Comparison of ENCODE assay signal across 11 cellular contexts in genomic region chr4:21507439-21507838, GRCh38.
DNase-seq lines count a peak whose midpoint lies in the region; ATAC-seq, FAIRE-seq and TF ChIP-seq lines count a peak whose summit lies in the region.
"Had no signal": no experiment of that assay in that cellular context is flagged by ENCODE, and none has a peak within 500 bp of the region (broad histone marks: within the 10 kb centered on the region; RNA-seq: fewer than 3 reads in every experiment).

No MANE protein-coding gene starts in this region.

- RAD21 ChIA-PET in HCT116 (lab: Charles Lee; ENCODE audit: low non-redundant PET in 1 of 2, low total read pairs in 2 of 2, uncharacterized antibody in 2 of 2, unreplicated experiment in 2 of 2): no interaction called here

- no peaks in the 10 kb centered on the region for H4K20me1 ChIP-seq in HCT116 (ENCODE audit: insufficient read depth)
- no peaks in the 10 kb centered on the region for H4K20me1 ChIP-seq in PC-9 (ENCODE audit: insufficient read depth)

- H3K36me3 ChIP-seq in HCT116 (ENCODE audit: control insufficient read depth in 1 of 2, insufficient read depth in 2 of 2, low read length in 2 of 2): no peaks in the 10 kb centered on the region
- no peaks in the 10 kb centered on the region for H3K36me3 ChIP-seq in PC-9 (ENCODE audit: low read depth)

- TF ChIP-seq POLR2A in HCT116 (IDR thresholded peaks at IDR 0.05; ENCODE audit: borderline replicate concordance, extremely low read depth, insufficient read depth, insufficient read length): no peak

- no peak overlapping the region for H3K9ac ChIP-seq in HCT116 (ENCODE audit: low read length)

- H3K27ac ChIP-seq in AG04450 (ENCODE audit: low read depth, low read length) (no peak overlapping the region), HCT116 (ENCODE audit: low read depth, low read length) (no peak overlapping the region), PC-9 (no peak overlapping the region)

- H3K79me2 ChIP-seq in HCT116 (ENCODE audit: insufficient read depth, low read length): no peaks in the 10 kb centered on the region
- no peaks in the 10 kb centered on the region for H3K79me2 ChIP-seq in PC-9 (ENCODE audit: low read depth)

- peak; percentile 18; the same call in 1 of the 2 replicates for TF ChIP-seq RAD21 in HCT116 (IDR thresholded peaks at IDR 0.05; ENCODE audit: low read depth)

- H3K27me3 ChIP-seq in AG04450 (ENCODE audit: control insufficient read depth, insufficient read depth, low read length) (no peaks in the 10 kb centered on the region), HCT116 (ENCODE audit: insufficient read depth, low read length) (no peaks in the 10 kb centered on the region), PC-9 (ENCODE audit: insufficient read depth, low read depth) (no peaks in the 10 kb centered on the region)

- no peak overlapping the region for H2AFZ ChIP-seq in HCT116 (ENCODE audit: low read depth, low read length, poor library complexity, severe bottlenecking)
- H2AFZ ChIP-seq in PC-9: no peak overlapping the region

- POLR2A ChIA-PET in AG04450 (lab: Yijun Ruan, JAX) (no interaction called here), HCT116 (lab: Charles Lee) (no interaction called here), PC-9 (lab: Charles Lee; ENCODE audit: unreplicated experiment) (no interaction called here)

- ATAC-seq in HCT116 (no peak), sciatic nerve (no peak)
- ATAC-seq: mucosa of descending colon had no signal

- FAIRE-seq in HTR-8/SVneo (lab: Jason Lieb, UNC): no peak

- BruUV-seq in HCT116 (replicated peaks; lab: Mats Ljungman, UMichigan): no TSS peak
- BruUV-seq in PC-9 (replicated peaks; lab: Mats Ljungman, UMichigan): no TSS peak

- intact Hi-C loops in HCT116 (cut with micrococcal nuclease): no loop called here
- intact Hi-C loops in PC-9 (cut with micrococcal nuclease; ENCODE audit: unreplicated experiment): no loop called here
- intact Hi-C loops in sciatic nerve (cut with DNase I): no loop called here

- peaks cover 7% of the 10 kb centered on the region; the same call in 1 of the 2 replicates for H3K9me3 ChIP-seq in AG04450 (ENCODE audit: control insufficient read depth, insufficient read depth, low read length)
- H3K9me3 ChIP-seq in HCT116 (ENCODE audit: control insufficient read depth in 1 of 2, insufficient read depth in 1 of 2, low read depth in 1 of 2, low read length in 2 of 2): no peaks in the 10 kb centered on the region
- H3K9me3 ChIP-seq in PC-9 (ENCODE audit: insufficient read depth, low read depth): no peaks in the 10 kb centered on the region
- H3K9me3 ChIP-seq: mucosa of descending colon had no signal

- H3K4me2 ChIP-seq in HCT116 (ENCODE audit: low read length) (no peak overlapping the region), PC-9 (no peak overlapping the region)

- CTCF ChIA-PET in AG04450 (lab: Charles Lee): interaction anchor here (1.3 kb wide), 1 partner anchor 260 kb away, joined by 4 read pairs; no protein-coding TSS in a partner anchor
- CTCF ChIA-PET in HCT116 (lab: Charles Lee): no interaction called here
- CTCF ChIA-PET in PC-9 (lab: Charles Lee): no interaction called here

- H3K4me1 ChIP-seq in HCT116 (ENCODE audit: control insufficient read depth in 1 of 2, insufficient read depth in 2 of 2, low read length in 2 of 2) (no peaks in the 10 kb centered on the region), PC-9 (replicated peaks; ENCODE audit: insufficient read depth) (no peaks in the 10 kb centered on the region)

- H3K4me3 ChIP-seq in AG04450 (ENCODE audit: low read depth, low read length): no peak overlapping the region
- H3K4me3 ChIP-seq in HCT116 (replicated peaks in 1 of 2; ENCODE audit: low read depth in 1 of 2, low read length in 2 of 2): no peak overlapping the region
- H3K4me3 ChIP-seq in PC-9: no peak overlapping the region
- H3K4me3 ChIP-seq in fibroblast of pulmonary artery (replicated peaks; ENCODE audit: low read depth, low read length): no peak overlapping the region
- H3K4me3 ChIP-seq: mucosa of descending colon had no signal

- TF ChIP-seq CTCF in AG04450 (IDR thresholded peaks at IDR 0.05; ENCODE audit: low read depth, low read length): 0 out of 2 replicates have a peak, but pooled peaks have one; percentile 6
- TF ChIP-seq CTCF in HCT116 (IDR thresholded peaks at IDR 0.05 in 2 of 3, conservative IDR thresholded peaks at IDR 0.05 in 1 of 3; ENCODE audit: borderline replicate concordance in 1 of 3, insufficient read depth in 1 of 3, low read depth in 2 of 3, low read length in 2 of 3): 0 out of 6 replicates have a peak, but pooled peaks of 2 of the 3 experiments have one; percentile 9 to 17
- TF ChIP-seq CTCF in PC-9 (conservative IDR thresholded peaks at IDR 0.05): peak; percentile 37; the same call in 1 of the 2 replicates
- peak; percentile 32 for TF ChIP-seq CTCF in fibroblast of pulmonary artery (IDR thresholded peaks at IDR 0.05; ENCODE audit: low read length, missing control alignments)

- DNase-seq in AG04450 (ENCODE audit: low read depth, low spot score) (no peak), HCT116 (ENCODE audit: low read depth, low spot score) (no peak), PC-9 (no peak), fibroblast of pulmonary artery (ENCODE audit: low read depth) (peak; percentile 45), NCI-H2107 treated with DMSO at 0.1 percent for 48 hours (lab: John Stamatoyannopoulos, UW; ENCODE audit: unreplicated experiment) (no peak), activated gamma-delta T cell (lab: John Stamatoyannopoulos, UW) (no peak), sciatic nerve (ENCODE audit: low spot score) (no peak), HTR-8/SVneo (ENCODE audit: insufficient read length, low spot score) (no peak)
- DNase-seq: H7, mucosa of descending colon, NCI-H2107 had no signal

- no peaks in the 10 kb centered on the region for H3F3A ChIP-seq in PC-9 (ENCODE audit: insufficient read depth, low read depth)

- H3K9me2 ChIP-seq in HCT116 (ENCODE audit: insufficient read depth) (no peaks in the 10 kb centered on the region), PC-9 (ENCODE audit: insufficient read depth) (no peaks in the 10 kb centered on the region)

TF ChIP-seq in HCT116, 20 proteins besides CTCF, POLR2A, EP300 and RAD21:
- TF ChIP-seq, protein P1, sequence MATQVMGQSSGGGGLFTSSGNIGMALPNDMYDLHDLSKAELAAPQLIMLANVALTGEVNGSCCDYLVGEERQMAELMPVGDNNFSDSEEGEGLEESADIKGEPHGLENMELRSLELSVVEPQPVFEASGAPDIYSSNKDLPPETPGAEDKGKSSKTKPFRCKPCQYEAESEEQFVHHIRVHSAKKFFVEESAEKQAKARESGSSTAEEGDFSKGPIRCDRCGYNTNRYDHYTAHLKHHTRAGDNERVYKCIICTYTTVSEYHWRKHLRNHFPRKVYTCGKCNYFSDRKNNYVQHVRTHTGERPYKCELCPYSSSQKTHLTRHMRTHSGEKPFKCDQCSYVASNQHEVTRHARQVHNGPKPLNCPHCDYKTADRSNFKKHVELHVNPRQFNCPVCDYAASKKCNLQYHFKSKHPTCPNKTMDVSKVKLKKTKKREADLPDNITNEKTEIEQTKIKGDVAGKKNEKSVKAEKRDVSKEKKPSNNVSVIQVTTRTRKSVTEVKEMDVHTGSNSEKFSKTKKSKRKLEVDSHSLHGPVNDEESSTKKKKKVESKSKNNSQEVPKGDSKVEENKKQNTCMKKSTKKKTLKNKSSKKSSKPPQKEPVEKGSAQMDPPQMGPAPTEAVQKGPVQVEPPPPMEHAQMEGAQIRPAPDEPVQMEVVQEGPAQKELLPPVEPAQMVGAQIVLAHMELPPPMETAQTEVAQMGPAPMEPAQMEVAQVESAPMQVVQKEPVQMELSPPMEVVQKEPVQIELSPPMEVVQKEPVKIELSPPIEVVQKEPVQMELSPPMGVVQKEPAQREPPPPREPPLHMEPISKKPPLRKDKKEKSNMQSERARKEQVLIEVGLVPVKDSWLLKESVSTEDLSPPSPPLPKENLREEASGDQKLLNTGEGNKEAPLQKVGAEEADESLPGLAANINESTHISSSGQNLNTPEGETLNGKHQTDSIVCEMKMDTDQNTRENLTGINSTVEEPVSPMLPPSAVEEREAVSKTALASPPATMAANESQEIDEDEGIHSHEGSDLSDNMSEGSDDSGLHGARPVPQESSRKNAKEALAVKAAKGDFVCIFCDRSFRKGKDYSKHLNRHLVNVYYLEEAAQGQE (IDR thresholded peaks at IDR 0.05; ENCODE audit: low read depth): no peak
- TF ChIP-seq CBX3 (IDR thresholded peaks at IDR 0.05; ENCODE audit: low read depth) (no peak), SIN3A (IDR thresholded peaks at IDR 0.05; ENCODE audit: low read depth) (no peak), JUND (IDR thresholded peaks at IDR 0.05) (no peak), ZBTB33 (IDR thresholded peaks at IDR 0.05; ENCODE audit: extremely low read depth, insufficient replicate concordance, low read length) (no peak), YY1 (IDR thresholded peaks at IDR 0.05; ENCODE audit: extremely low read depth, insufficient replicate concordance, low read depth, low read length) (no peak), EZH2 (IDR thresholded peaks at IDR 0.05) (no peak), TCF7L2 (IDR thresholded peaks at IDR 0.05; ENCODE audit: borderline replicate concordance, extremely low read depth, insufficient read depth, insufficient read length) (no peak), ZFX (IDR thresholded peaks at IDR 0.05) (no peak), EGR1 (IDR thresholded peaks at IDR 0.05; ENCODE audit: low read depth) (no peak), EZH2phosphoT487 (IDR thresholded peaks at IDR 0.05; ENCODE audit: borderline replicate concordance) (no peak), ZNF274 (IDR thresholded peaks at IDR 0.05; ENCODE audit: low read depth, low read length) (no peak), SP1 (IDR thresholded peaks at IDR 0.05; ENCODE audit: low read depth) (no peak)
